Comparison of ENCODE assay signal across 12 cellular contexts in genomic region chr14:74684444-74684843, GRCh38. TPM values are rescaled to one million over a fixed set of nuclear protein-coding genes. Genes with fewer than 3 reads are reported as not detected.
DNase-seq lines count a peak whose midpoint lies in the region; ATAC-seq and TF ChIP-seq lines count a peak whose summit lies in the region.
"Had no signal": no experiment of that assay in that cellular context is flagged by ENCODE, and none has a peak within 500 bp of the region (broad histone marks: within the 10 kb centered on the region; RNA-seq: fewer than 3 reads in every experiment).

No MANE protein-coding gene starts in this region.

- H3K36me3 Mint-ChIP-seq in activated naive CD8-positive, alpha-beta T cell treated with anti-CD3 and anti-CD28 coated beads, Interleukin-2, amount 10 ng/mL, durations not matched to agents 7 days and 5 days = peaks cover 30% of the 10 kb centered on the region

- H3K4me1 ChIP-seq in BLaER1 = peaks cover 30% of the 10 kb centered on the region

- H3K4me3 ChIP-seq in BLaER1 = no peak overlapping the region
- no peak overlapping the region for H3K4me3 ChIP-seq in coronary artery
- H3K4me3 ChIP-seq: hepatocyte, mucosa of descending colon had no signal

- H4K20me1 ChIP-seq in BLaER1 = no peaks in the 10 kb centered on the region

- H3K27me3 ChIP-seq in BLaER1 = no peaks in the 10 kb centered on the region
- H3K27me3 ChIP-seq: hepatocyte had no signal

- no peak overlapping the region for H3K9ac ChIP-seq in BLaER1

- H3K4me2 ChIP-seq in BLaER1 = peak overlapping the region; percentile 70
- H3K4me2 ChIP-seq: hepatocyte had no signal

- H3K9me3 Mint-ChIP-seq in activated naive CD8-positive, alpha-beta T cell treated with anti-CD3 and anti-CD28 coated beads, Interleukin-2, amount 10 ng/mL, durations not matched to agents 7 days and 5 days = no peaks in the 10 kb centered on the region

- peaks cover 80% of the 10 kb centered on the region for H3K36me3 ChIP-seq in BLaER1

- H3K4me1 Mint-ChIP-seq in activated naive CD8-positive, alpha-beta T cell treated with anti-CD3 and anti-CD28 coated beads, Interleukin-2, amount 10 ng/mL, durations not matched to agents 7 days and 5 days = peaks cover 16% of the 10 kb centered on the region

- H3K27me3 Mint-ChIP-seq in activated naive CD8-positive, alpha-beta T cell treated with anti-CD3 and anti-CD28 coated beads, Interleukin-2, amount 10 ng/mL, durations not matched to agents 7 days and 5 days = no peaks in the 10 kb centered on the region

- H3K9me3 ChIP-seq in BLaER1 = no peaks in the 10 kb centered on the region
- H3K9me3 ChIP-seq: mucosa of descending colon had no signal

- no peak overlapping the region for H3K27ac ChIP-seq in BLaER1
- H3K27ac ChIP-seq in coronary artery = no peak overlapping the region
- H3K27ac ChIP-seq: hepatocyte had no signal

- TF ChIP-seq CTCF in coronary artery (IDR thresholded peaks at IDR 0.05) = no peak

- DNase-seq in Kasumi-1 (lab: John Stamatoyannopoulos, UW) = peak; percentile 94 to 96
- no peak for DNase-seq in activated naive CD8-positive, alpha-beta T cell treated with anti-CD3 and anti-CD28 coated beads, Interleukin-2, amount 10 ng/mL, durations not matched to agents 7 days and 5 days
- no peak for DNase-seq in NCI-H345 (lab: John Stamatoyannopoulos, UW)
- no peak for DNase-seq in stimulated activated CD4-positive, alpha-beta T cell treated with anti-CD3 and anti-CD28 coated beads, Interleukin-1b, Interleukin-23, amount 100 ng/mL, for 48 hours
- DNase-seq in coronary artery (ENCODE audit: low spot score) = no peak
- DNase-seq: NCI-H446 treated with DMSO at 0.1 percent for 48 hours, T-helper 1 cell had no signal

- H3K27ac Mint-ChIP-seq in activated naive CD8-positive, alpha-beta T cell treated with anti-CD3 and anti-CD28 coated beads, Interleukin-2, amount 10 ng/mL, durations not matched to agents 7 days and 5 days = peak overlapping the region; percentile 22

- POLR2A ChIA-PET in activated naive CD8-positive, alpha-beta T cell treated with anti-CD3 and anti-CD28 coated beads, Interleukin-2, amount 10 ng/mL, durations not matched to agents 7 days and 5 days (lab: Charles Lee) = no interaction called here

- H3K4me3 Mint-ChIP-seq in activated naive CD8-positive, alpha-beta T cell treated with anti-CD3 and anti-CD28 coated beads, Interleukin-2, amount 10 ng/mL, durations not matched to agents 7 days and 5 days = no peak overlapping the region

- ATAC-seq in GM18868 (IDR thresholded peaks at IDR 0.05; ENCODE audit: unreplicated experiment) (peak; percentile 65), GM19455 (IDR thresholded peaks at IDR 0.05; ENCODE audit: unreplicated experiment) (no peak)
- no peak for ATAC-seq in activated naive CD8-positive, alpha-beta T cell treated with anti-CD3 and anti-CD28 coated beads, Interleukin-2, amount 10 ng/mL, durations not matched to agents 7 days and 5 days (ENCODE audit: low read depth)
- ATAC-seq: mucosa of descending colon had no signal

RNA-seq across cellular contexts. Expression of gene AREL1, which starts 28.4 kb away (rescaled TPM):
- 10 to 100 TPM; 47.0 to 47.6 TPM for total RNA-seq in activated naive CD8-positive, alpha-beta T cell treated with anti-CD3 and anti-CD28 coated beads, Interleukin-2, amount 10 ng/mL, durations not matched to agents 7 days and 5 days

RNA-seq across cellular contexts. Expression of gene FCF1, which starts 28.5 kb away (rescaled TPM):
- 10 to 100 TPM; 53.9 to 57.9 TPM for total RNA-seq in activated naive CD8-positive, alpha-beta T cell treated with anti-CD3 and anti-CD28 coated beads, Interleukin-2, amount 10 ng/mL, durations not matched to agents 7 days and 5 days

Comparison
In these comparisons a context has a peak if more than half of its experiments do, and no peak if none do; other contexts are left out.
1. DNase-seq: peak in Kasumi-1 (2 of 2); none in activated naive CD8-positive, alpha-beta T cell treated with anti-CD3 and anti-CD28 coated beads, Interleukin-2, amount 10 ng/mL, durations not matched to agents 7 days and 5 days (single experiment), NCI-H345 (single experiment), stimulated activated CD4-positive, alpha-beta T cell treated with anti-CD3 and anti-CD28 coated beads, Interleukin-1b, Interleukin-23, amount 100 ng/mL, for 48 hours (single experiment) and coronary artery (single experiment).